1 cellular context compared by ENCODE assay signal in the genomic region with DNA sequence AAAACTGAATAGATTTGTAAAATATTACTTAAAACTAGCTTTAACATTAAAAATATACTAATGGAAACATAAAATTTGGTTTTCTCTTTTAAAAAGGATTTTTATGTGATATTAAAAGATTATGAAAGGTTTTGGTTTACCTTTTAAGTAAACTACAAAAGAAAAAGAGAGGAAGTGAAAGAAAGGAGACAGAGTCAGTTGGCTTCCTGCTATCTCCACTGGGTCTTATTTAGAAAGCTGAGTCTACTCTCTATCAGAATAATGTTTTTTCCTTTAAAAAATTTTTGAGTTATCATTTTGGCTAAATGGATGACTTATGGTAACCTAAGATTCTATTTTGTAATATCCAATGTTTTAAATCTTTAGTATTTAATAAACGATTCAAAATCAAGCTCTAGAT.
A peak's percentile ranks its signal among the peaks of the same experiment; 100 is the strongest.
TF ChIP-seq lines count a peak whose summit lies in the region.

No MANE protein-coding gene starts in this region.

TF ChIP-seq in GM12878, 131 proteins besides CTCF, POLR2A, EP300 and RAD21 (continued from another document):
- TF ChIP-seq NKRF (conservative IDR thresholded peaks at IDR 0.05) (no peak), NFIC (IDR thresholded peaks at IDR 0.05; ENCODE audit: low read depth, low read length) (peak; percentile 50; the same call in 1 of the 2 replicates), RUNX3 (IDR thresholded peaks at IDR 0.05; ENCODE audit: low read length) (peak; percentile 20; the same call in 1 of the 2 replicates), SUPT20H (IDR thresholded peaks at IDR 0.05; ENCODE audit: borderline replicate concordance, control insufficient read depth, low read depth, low read length) (no peak), SPI1 (IDR thresholded peaks at IDR 0.05; ENCODE audit: borderline replicate concordance, insufficient read depth, low read depth, low read length) (peak; percentile 88), CREM (IDR thresholded peaks at IDR 0.05; ENCODE audit: low read depth) (no peak), TCF7 (IDR thresholded peaks at IDR 0.05; ENCODE audit: borderline replicate concordance) (peak; percentile 50; the same call in 1 of the 2 replicates), FOXM1 (IDR thresholded peaks at IDR 0.05; ENCODE audit: low read depth, low read length) (no peak)
